ENCODE assay signal across 8 cellular contexts in the genomic region with DNA sequence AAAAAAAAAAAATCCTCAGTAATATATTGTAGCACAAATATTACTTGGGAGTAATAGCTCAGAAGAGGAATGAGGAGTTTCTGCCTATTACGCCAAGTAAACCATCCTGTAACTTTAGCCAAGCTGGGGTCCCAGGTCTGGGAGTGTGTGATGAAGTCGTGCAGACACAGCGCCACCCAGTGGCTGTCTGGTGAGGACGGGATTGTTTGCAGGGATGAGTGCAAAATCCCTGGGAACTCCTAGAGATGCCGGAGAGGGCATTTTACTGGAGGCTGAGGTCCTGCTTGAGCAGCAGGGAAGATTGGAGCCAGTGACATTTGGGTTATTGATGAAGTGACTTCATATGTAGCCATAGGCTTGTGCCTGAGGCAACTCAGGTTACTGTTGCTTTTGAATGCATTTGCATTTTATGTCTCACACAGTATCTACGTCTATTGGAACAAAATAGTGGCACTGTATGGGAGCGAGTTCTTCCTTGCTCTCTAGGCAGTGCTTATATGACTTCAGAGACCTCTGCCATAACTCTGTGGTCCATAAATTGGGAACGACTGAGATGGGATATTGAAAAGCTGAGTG.
A peak's percentile ranks its signal among the peaks of the same experiment; 100 is the strongest.
DNase-seq lines count a peak whose midpoint lies in the region; ATAC-seq lines count a peak whose summit lies in the region.

No MANE protein-coding gene starts in this region.

- H3K36me3 Mint-ChIP-seq in activated CD8-positive, alpha-beta memory T cell treated with anti-CD3 and anti-CD28 coated beads, Interleukin-2, amount 10 ng/mL, durations not matched to agents 7 days and 5 days: no peaks in the 10 kb centered on the region
- H3K36me3 Mint-ChIP-seq in stimulated activated effector memory CD8-positive, alpha-beta T cell treated with anti-CD3 and anti-CD28 coated beads, Interleukin-12 subunit alpha, Interleukin-12 subunit beta, amount 100 ng/mL, for 72 hours: no peaks in the 10 kb centered on the region

- no peak overlapping the region for H3K4me3 Mint-ChIP-seq in activated CD8-positive, alpha-beta memory T cell treated with anti-CD3 and anti-CD28 coated beads, Interleukin-2, amount 10 ng/mL, durations not matched to agents 7 days and 5 days
- no peak overlapping the region for H3K4me3 Mint-ChIP-seq in stimulated activated effector memory CD8-positive, alpha-beta T cell treated with anti-CD3 and anti-CD28 coated beads, Interleukin-12 subunit alpha, Interleukin-12 subunit beta, amount 100 ng/mL, for 72 hours

- peaks cover 27% of the 10 kb centered on the region for H3K27me3 Mint-ChIP-seq in activated CD8-positive, alpha-beta memory T cell treated with anti-CD3 and anti-CD28 coated beads, Interleukin-2, amount 10 ng/mL, durations not matched to agents 7 days and 5 days

- peak; percentile 61 for ATAC-seq in HG03066 (IDR thresholded peaks at IDR 0.05; ENCODE audit: low read depth, unreplicated experiment)
- peak; percentile 45 for ATAC-seq in activated CD8-positive, alpha-beta memory T cell treated with anti-CD3 and anti-CD28 coated beads, Interleukin-2, amount 10 ng/mL, durations not matched to agents 7 days and 5 days
- ATAC-seq in stimulated activated effector memory CD8-positive, alpha-beta T cell treated with anti-CD3 and anti-CD28 coated beads, Interleukin-12 subunit alpha, Interleukin-12 subunit beta, amount 100 ng/mL, for 72 hours: peak; percentile 57

- DNase-seq in SIG-M5 treated with dmso at 0.1 percent for 504 hours (lab: John Stamatoyannopoulos, UW; ENCODE audit: unreplicated experiment) (peak; percentile 16), SIG-M5 (lab: John Stamatoyannopoulos, UW) (no peak), NCI-H69 (lab: John Stamatoyannopoulos, UW) (peak; percentile 78), epidermal melanocyte (ENCODE audit: insufficient read length, low spot score) (peak; percentile 41), middle frontal gyrus (ENCODE audit: extremely low spot score, low spot score) (peak; percentile 36)
- DNase-seq in activated CD8-positive, alpha-beta memory T cell treated with anti-CD3 and anti-CD28 coated beads, Interleukin-2, amount 10 ng/mL, durations not matched to agents 7 days and 5 days: peak; percentile 61
- peak; percentile 31 to 67 for DNase-seq in stimulated activated effector memory CD8-positive, alpha-beta T cell treated with anti-CD3 and anti-CD28 coated beads, Interleukin-12 subunit alpha, Interleukin-12 subunit beta, amount 100 ng/mL, for 72 hours (ENCODE audit: low spot score in 2 of 2)

- H3K4me1 Mint-ChIP-seq in activated CD8-positive, alpha-beta memory T cell treated with anti-CD3 and anti-CD28 coated beads, Interleukin-2, amount 10 ng/mL, durations not matched to agents 7 days and 5 days: no peaks in the 10 kb centered on the region
- no peaks in the 10 kb centered on the region for H3K4me1 Mint-ChIP-seq in stimulated activated effector memory CD8-positive, alpha-beta T cell treated with anti-CD3 and anti-CD28 coated beads, Interleukin-12 subunit alpha, Interleukin-12 subunit beta, amount 100 ng/mL, for 72 hours

- H3K9me3 Mint-ChIP-seq in activated CD8-positive, alpha-beta memory T cell treated with anti-CD3 and anti-CD28 coated beads, Interleukin-2, amount 10 ng/mL, durations not matched to agents 7 days and 5 days (ENCODE audit: low read depth): no peaks in the 10 kb centered on the region
- H3K9me3 Mint-ChIP-seq in stimulated activated effector memory CD8-positive, alpha-beta T cell treated with anti-CD3 and anti-CD28 coated beads, Interleukin-12 subunit alpha, Interleukin-12 subunit beta, amount 100 ng/mL, for 72 hours: no peaks in the 10 kb centered on the region

- CTCF ChIA-PET in activated CD8-positive, alpha-beta memory T cell treated with anti-CD3 and anti-CD28 coated beads, Interleukin-2, amount 10 ng/mL, durations not matched to agents 7 days and 5 days (lab: Charles Lee): interaction anchor here (0.6 to 4.4 kb wide), 24 partner anchors 11 to 542 kb away, joined by 3 to 38 read pairs (median 3); partner anchors contain the start of gene PSAT1

- no peak overlapping the region for H3K27ac Mint-ChIP-seq in activated CD8-positive, alpha-beta memory T cell treated with anti-CD3 and anti-CD28 coated beads, Interleukin-2, amount 10 ng/mL, durations not matched to agents 7 days and 5 days
- H3K27ac Mint-ChIP-seq in stimulated activated effector memory CD8-positive, alpha-beta T cell treated with anti-CD3 and anti-CD28 coated beads, Interleukin-12 subunit alpha, Interleukin-12 subunit beta, amount 100 ng/mL, for 72 hours: no peak overlapping the region
